ENCODE assay signal across 16 cellular contexts in genomic region chr1:23101101-23101827, GRCh38.
A peak's percentile ranks its signal among the peaks of the same experiment; 100 is the strongest.
DNase-seq lines count a peak whose midpoint lies in the region; ATAC-seq, FAIRE-seq and TF ChIP-seq lines count a peak whose summit lies in the region.
"Had no signal": no experiment of that assay in that cellular context is flagged by ENCODE, and none has a peak within 500 bp of the region (broad histone marks: within the 10 kb centered on the region; RNA-seq: fewer than 3 reads in every experiment).

No MANE protein-coding gene starts in this region.

- DNase-seq in EL (peak; percentile 58), fibroblast of lung (ENCODE audit: low read depth in 2 of 2) (peak in 1 of 2 donors; percentile 50), psoas muscle (no peak), GM12892 (ENCODE audit: insufficient read length) (no peak), NCI-H2029 (lab: John Stamatoyannopoulos, UW) (no peak), DMS 273 treated with DMSO at 0.1 percent for 48 hours (lab: John Stamatoyannopoulos, UW) (no peak)
- no peak for DNase-seq in activated naive CD4-positive, alpha-beta T cell treated with anti-CD3 and anti-CD28 coated beads for 36 hours
- DNase-seq: activated CD8-positive, alpha-beta memory T cell treated with anti-CD3 and anti-CD28 coated beads, Interleukin-2, amount 50 U/mL, for 4 hours; DMS153; NCI-H526 treated with DMSO at 0.1 percent for 48 hours; stimulated activated CD4-positive, alpha-beta T cell treated with anti-CD3 and anti-CD28 coated beads, Interleukin-1b, Interleukin-23, amount 100 ng/mL, for 48 hours; substantia nigra had no signal

- intact Hi-C loops in psoas muscle (cut with DNase I), result no loop called here
- intact Hi-C loops in activated naive CD4-positive, alpha-beta T cell treated with anti-CD3 and anti-CD28 coated beads for 36 hours (cut with micrococcal nuclease), result loop anchor here (5.0 to 10.0 kb wide), 3 partner anchors 46 to 434 kb away; partner anchors contain the start of genes E2F2 and HNRNPR

- no peak overlapping the region for H3K9ac ChIP-seq in fibroblast of lung (ENCODE audit: insufficient read depth, low read length)

- H3K9me3 ChIP-seq in fibroblast of lung (ENCODE audit: control insufficient read depth, insufficient read depth, low read depth, low read length) (no peaks in the 10 kb centered on the region), psoas muscle (no peaks in the 10 kb centered on the region)

- no peak overlapping the region for H3K27ac Mint-ChIP-seq in activated naive CD4-positive, alpha-beta T cell treated with anti-CD3 and anti-CD28 coated beads for 36 hours

- CTCF ChIA-PET in activated naive CD4-positive, alpha-beta T cell treated with anti-CD3 and anti-CD28 coated beads for 36 hours (lab: Charles Lee), result interaction anchor here (0.6 to 13.4 kb wide), 5 partner anchors 10 to 138 kb away, joined by 3 to 404 read pairs (median 36); no protein-coding TSS in a partner anchor

- no peaks in the 10 kb centered on the region for H3K27me3 Mint-ChIP-seq in activated naive CD4-positive, alpha-beta T cell treated with anti-CD3 and anti-CD28 coated beads for 36 hours (ENCODE audit: low read depth)
- H3K27me3 Mint-ChIP-seq: naive thymus-derived CD8-positive, alpha-beta T cell had no signal

- peaks cover 2% of the 10 kb centered on the region for H3K79me2 ChIP-seq in fibroblast of lung (ENCODE audit: control insufficient read depth, insufficient read depth, low read length)

- FAIRE-seq in GM12892 (lab: Jason Lieb, UNC), result no peak

- ATAC-seq in SK-N-SH treated with all-trans-retinoic acid at 6 μM for 48 hours (0 out of 3 replicates have a peak, but pooled peaks have one; percentile 7), psoas muscle (no peak)

- peaks cover 46% of the 10 kb centered on the region for H3K4me1 Mint-ChIP-seq in activated naive CD4-positive, alpha-beta T cell treated with anti-CD3 and anti-CD28 coated beads for 36 hours (ENCODE audit: low read depth)

- no peak for TF ChIP-seq POLR2A in GM12892 (IDR thresholded peaks at IDR 0.05; ENCODE audit: low read depth, low read length)

- H3K4me1 ChIP-seq in fibroblast of lung (ENCODE audit: control insufficient read depth, extremely low read depth, insufficient read depth, low read length), result peaks cover 41% of the 10 kb centered on the region
- H3K4me1 ChIP-seq in psoas muscle, result peaks cover 37% of the 10 kb centered on the region

- H3K9me3 Mint-ChIP-seq in activated naive CD4-positive, alpha-beta T cell treated with anti-CD3 and anti-CD28 coated beads for 36 hours, result no peaks in the 10 kb centered on the region
- H3K9me3 Mint-ChIP-seq: naive thymus-derived CD8-positive, alpha-beta T cell; T-helper 1 cell treated with Interleukin-12 subunit alpha and Interleukin-12 subunit beta and Interleukin-4 antibody, amounts not matched to agents 30 μg/mL and 1 μg/mL, for 36 hours had no signal

- TF ChIP-seq CTCF in fibroblast of lung (conservative IDR thresholded peaks at IDR 0.05 in 1 of 2, IDR thresholded peaks at IDR 0.05 in 1 of 2; ENCODE audit: low read depth in 1 of 2, low read length in 2 of 2), result no peak
- no peak for TF ChIP-seq CTCF in psoas muscle (IDR thresholded peaks at IDR 0.05)

- H3K4me2 ChIP-seq in fibroblast of lung (ENCODE audit: extremely low read depth, insufficient read depth, low read length), result peak overlapping the region; percentile 36

- 84 to 91% (median 87%) methylated on average over 3 of the region's 3 CpGs for WGBS in psoas muscle, 3 donors

- H3K36me3 Mint-ChIP-seq in activated naive CD4-positive, alpha-beta T cell treated with anti-CD3 and anti-CD28 coated beads for 36 hours (ENCODE audit: low read depth), result peaks cover 5% of the 10 kb centered on the region

- no peaks in the 10 kb centered on the region for H3K36me3 ChIP-seq in fibroblast of lung (ENCODE audit: control insufficient read depth, insufficient read depth, low read length)
- H3K36me3 ChIP-seq in psoas muscle (ENCODE audit: insufficient read depth in 1 of 2, low read depth in 1 of 2), result peaks cover 0 to 2% of the 10 kb centered on the region in 2 donors

- no peak overlapping the region for H3K4me3 ChIP-seq in fibroblast of lung (replicated peaks in 1 of 4; ENCODE audit: control extremely low read depth in 1 of 4, insufficient read depth in 1 of 4, low read depth in 3 of 4, low read length in 4 of 4)
- H3K4me3 ChIP-seq in psoas muscle, result no peak overlapping the region
- H3K4me3 ChIP-seq: cardiac muscle cell had no signal

- H2AFZ ChIP-seq in fibroblast of lung (ENCODE audit: low read length), result no peak overlapping the region

- H3K27me3 ChIP-seq in fibroblast of lung (ENCODE audit: control insufficient read depth, insufficient read depth, low read length) (no peaks in the 10 kb centered on the region), psoas muscle (ENCODE audit: insufficient read depth in 3 of 3, low read length in 2 of 3) (no peaks in the 10 kb centered on the region)
- H3K27me3 ChIP-seq: cardiac muscle cell had no signal

- H3K27ac ChIP-seq in fibroblast of lung (ENCODE audit: insufficient read depth, low read length), result peak overlapping the region; percentile 83
- H3K27ac ChIP-seq in psoas muscle, result peak overlapping the region; percentile 31

- no peak overlapping the region for H3K4me3 Mint-ChIP-seq in activated naive CD4-positive, alpha-beta T cell treated with anti-CD3 and anti-CD28 coated beads for 36 hours

- no peaks in the 10 kb centered on the region for H4K20me1 ChIP-seq in fibroblast of lung (ENCODE audit: control insufficient read depth, extremely low read depth, insufficient read depth, low read length)

TF ChIP-seq in SK-N-SH treated with all-trans-retinoic acid at 6 μM for 48 hours, 23 proteins besides CTCF, POLR2A, EP300 and RAD21:
- TF ChIP-seq, protein P1, sequence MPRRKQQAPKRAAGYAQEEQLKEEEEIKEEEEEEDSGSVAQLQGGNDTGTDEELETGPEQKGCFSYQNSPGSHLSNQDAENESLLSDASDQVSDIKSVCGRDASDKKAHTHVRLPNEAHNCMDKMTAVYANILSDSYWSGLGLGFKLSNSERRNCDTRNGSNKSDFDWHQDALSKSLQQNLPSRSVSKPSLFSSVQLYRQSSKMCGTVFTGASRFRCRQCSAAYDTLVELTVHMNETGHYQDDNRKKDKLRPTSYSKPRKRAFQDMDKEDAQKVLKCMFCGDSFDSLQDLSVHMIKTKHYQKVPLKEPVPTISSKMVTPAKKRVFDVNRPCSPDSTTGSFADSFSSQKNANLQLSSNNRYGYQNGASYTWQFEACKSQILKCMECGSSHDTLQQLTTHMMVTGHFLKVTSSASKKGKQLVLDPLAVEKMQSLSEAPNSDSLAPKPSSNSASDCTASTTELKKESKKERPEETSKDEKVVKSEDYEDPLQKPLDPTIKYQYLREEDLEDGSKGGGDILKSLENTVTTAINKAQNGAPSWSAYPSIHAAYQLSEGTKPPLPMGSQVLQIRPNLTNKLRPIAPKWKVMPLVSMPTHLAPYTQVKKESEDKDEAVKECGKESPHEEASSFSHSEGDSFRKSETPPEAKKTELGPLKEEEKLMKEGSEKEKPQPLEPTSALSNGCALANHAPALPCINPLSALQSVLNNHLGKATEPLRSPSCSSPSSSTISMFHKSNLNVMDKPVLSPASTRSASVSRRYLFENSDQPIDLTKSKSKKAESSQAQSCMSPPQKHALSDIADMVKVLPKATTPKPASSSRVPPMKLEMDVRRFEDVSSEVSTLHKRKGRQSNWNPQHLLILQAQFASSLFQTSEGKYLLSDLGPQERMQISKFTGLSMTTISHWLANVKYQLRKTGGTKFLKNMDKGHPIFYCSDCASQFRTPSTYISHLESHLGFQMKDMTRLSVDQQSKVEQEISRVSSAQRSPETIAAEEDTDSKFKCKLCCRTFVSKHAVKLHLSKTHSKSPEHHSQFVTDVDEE (CRISPR knock-in tag; IDR thresholded peaks at IDR 0.05), result no peak
- TF ChIP-seq TCF4 (CRISPR knock-in tag; IDR thresholded peaks at IDR 0.05; ENCODE audit: borderline replicate concordance), result no peak
- no peak for TF ChIP-seq PPARA (CRISPR knock-in tag; IDR thresholded peaks at IDR 0.05; ENCODE audit: borderline replicate concordance)
- no peak for TF ChIP-seq OSR1 (CRISPR knock-in tag; IDR thresholded peaks at IDR 0.05)
- no peak for TF ChIP-seq ZC3H10 (CRISPR knock-in tag; IDR thresholded peaks at IDR 0.05)
